In the genomic region with DNA sequence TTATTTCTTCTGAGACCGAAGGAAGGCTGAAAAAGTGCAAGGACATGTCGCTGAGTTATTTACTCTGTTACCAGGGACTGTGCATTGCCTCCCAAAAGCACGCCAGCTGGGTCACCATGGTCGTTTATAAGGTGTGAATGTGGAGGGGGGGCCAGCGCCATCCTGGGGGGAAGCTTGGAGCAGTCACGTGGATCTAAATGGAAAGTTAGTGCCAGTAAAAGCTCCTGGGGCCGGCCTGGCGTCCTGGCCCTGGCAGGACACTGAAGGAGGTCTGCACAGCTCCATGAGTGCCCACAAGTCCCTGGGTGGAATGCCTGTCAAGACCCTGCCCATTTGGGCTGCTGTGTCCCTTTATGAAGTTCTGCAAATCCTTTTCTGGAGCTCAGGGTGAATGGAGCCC, we compare ENCODE assay signal across 26 cellular contexts.
"Had no signal": no experiment of that assay in that cellular context is flagged by ENCODE, and none has a peak within 500 bp of the region (broad histone marks: within the 10 kb centered on the region; RNA-seq: fewer than 3 reads in every experiment).

No MANE protein-coding gene starts in this region.

- H3K27ac ChIP-seq: ascending aorta, breast epithelium, cardiac muscle cell, colonic mucosa, WERI-Rb-1 had no signal

- H3K9me3 ChIP-seq: colonic mucosa had no signal

- H3K9me3 Mint-ChIP-seq: activated CD8-positive, alpha-beta T cell treated with anti-CD3 and anti-CD28 coated beads for 36 hours; activated naive CD4-positive, alpha-beta T cell treated with anti-CD3 and anti-CD28 coated beads, Interleukin-2, amount 10 ng/mL, durations not matched to agents 7 days and 5 days; activated naive CD4-positive, alpha-beta T cell treated with anti-CD3 and anti-CD28 coated beads, Interleukin-2, amount 50 U/mL, for 72 hours had no signal

- DNase-seq: activated B cell treated with CpG ODN at 0.5 μM for 24 hours; activated CD4-positive, alpha-beta T cell treated with anti-CD3 and anti-CD28 coated beads for 48 hours; activated CD4-positive, alpha-beta T cell treated with anti-CD3 and anti-CD28 coated beads, Interleukin-2, amount 50 U/mL, for 1 hour; activated CD4-positive, alpha-beta T cell treated with anti-CD3 and anti-CD28 coated beads, Interleukin-2, amount 50 U/mL, for 48 hours; activated CD8-positive, alpha-beta memory T cell treated with anti-CD3 and anti-CD28 coated beads for 24 hours; activated CD8-positive, alpha-beta T cell treated with anti-CD3 and anti-CD28 coated beads for 36 hours; activated gamma-delta T cell; activated naive CD4-positive, alpha-beta T cell; activated naive CD4-positive, alpha-beta T cell treated with anti-CD3 and anti-CD28 coated beads, Interleukin-2, amount 10 ng/mL, durations not matched to agents 7 days and 5 days; activated naive CD8-positive, alpha-beta T cell treated with anti-CD3 and anti-CD28 coated beads, Interleukin-2, amount 10 ng/mL, durations not matched to agents 7 days and 5 days; activated T-cell treated with anti-CD3 and anti-CD28 coated beads, Interleukin-2, amount 50 U/mL, for 48 hours; central memory CD4-positive, alpha-beta T cell; cerebellar nuclear complex; colonic mucosa; effector CD8-positive, alpha-beta T cell; T1000 had no signal

- H3K4me1 ChIP-seq: ascending aorta, breast epithelium, colonic mucosa had no signal

- H3K27ac Mint-ChIP-seq: activated B cell treated with CpG ODN at 0.5 μM for 24 hours; activated CD8-positive, alpha-beta T cell treated with anti-CD3 and anti-CD28 coated beads for 36 hours; activated naive CD4-positive, alpha-beta T cell treated with anti-CD3 and anti-CD28 coated beads, Interleukin-2, amount 10 ng/mL, durations not matched to agents 7 days and 5 days; activated naive CD4-positive, alpha-beta T cell treated with anti-CD3 and anti-CD28 coated beads, Interleukin-2, amount 50 U/mL, for 72 hours; activated naive CD8-positive, alpha-beta T cell treated with anti-CD3 and anti-CD28 coated beads, Interleukin-2, amount 10 ng/mL, durations not matched to agents 7 days and 5 days; activated T-helper 1 cell treated with anti-CD3 and anti-CD28 coated beads, Interleukin-12 subunit alpha, Interleukin-12 subunit beta, Interleukin-2, Interleukin-4 antibody, amounts not matched to agents 30 ng/mL and 10 ng/mL and 1 ng/mL, durations not matched to agents 14 hours and 24 hours and 36 hours; activated T-helper 2 cell treated with anti-CD3 and anti-CD28 coated beads, Interferon-gamma antibody, Interleukin-2, Interleukin-4, amounts not matched to agents 10 μg/mL and 5 μg/mL and 100 μg/mL, durations not matched to agents 14 hours and 24 hours and 36 hours; brain had no signal

- ATAC-seq: activated CD4-positive, CD25-positive, alpha-beta regulatory T cell treated with anti-CD3 and anti-CD28 coated beads, Interleukin-2, amount 50 U/mL, for 24 hours; activated CD8-positive, alpha-beta T cell treated with anti-CD3 and anti-CD28 coated beads for 36 hours; activated naive CD4-positive, alpha-beta T cell treated with anti-CD3 and anti-CD28 coated beads, Interleukin-2, amount 50 U/mL, for 72 hours; esophagus mucosa had no signal

- H3K4me3 ChIP-seq: ascending aorta, breast epithelium, cardiac muscle cell, colonic mucosa had no signal

- H3K36me3 Mint-ChIP-seq: activated naive CD4-positive, alpha-beta T cell treated with anti-CD3 and anti-CD28 coated beads, Interleukin-2, amount 10 ng/mL, durations not matched to agents 7 days and 5 days; activated naive CD4-positive, alpha-beta T cell treated with anti-CD3 and anti-CD28 coated beads, Interleukin-2, amount 50 U/mL, for 72 hours; activated naive CD8-positive, alpha-beta T cell treated with anti-CD3 and anti-CD28 coated beads, Interleukin-2, amount 10 ng/mL, durations not matched to agents 7 days and 5 days; brain had no signal

- H3K27me3 ChIP-seq: ascending aorta, breast epithelium, cardiac muscle cell, colonic mucosa had no signal

- H3K36me3 ChIP-seq: ascending aorta, breast epithelium, cardiac muscle cell, colonic mucosa, WERI-Rb-1 had no signal

- H3K4me1 Mint-ChIP-seq: brain had no signal

- H3K4me3 Mint-ChIP-seq: activated B cell treated with CpG ODN at 0.5 μM for 24 hours; activated CD8-positive, alpha-beta T cell treated with anti-CD3 and anti-CD28 coated beads for 36 hours; activated naive CD4-positive, alpha-beta T cell treated with anti-CD3 and anti-CD28 coated beads, Interleukin-2, amount 10 ng/mL, durations not matched to agents 7 days and 5 days; activated naive CD8-positive, alpha-beta T cell treated with anti-CD3 and anti-CD28 coated beads, Interleukin-2, amount 10 ng/mL, durations not matched to agents 7 days and 5 days; activated T-helper 1 cell treated with anti-CD3 and anti-CD28 coated beads, Interleukin-12 subunit alpha, Interleukin-12 subunit beta, Interleukin-2, Interleukin-4 antibody, amounts not matched to agents 30 ng/mL and 10 ng/mL and 1 ng/mL, durations not matched to agents 14 hours and 24 hours and 36 hours; brain had no signal
